Comparison of ENCODE assay signal across 14 cellular contexts in the genomic region with DNA sequence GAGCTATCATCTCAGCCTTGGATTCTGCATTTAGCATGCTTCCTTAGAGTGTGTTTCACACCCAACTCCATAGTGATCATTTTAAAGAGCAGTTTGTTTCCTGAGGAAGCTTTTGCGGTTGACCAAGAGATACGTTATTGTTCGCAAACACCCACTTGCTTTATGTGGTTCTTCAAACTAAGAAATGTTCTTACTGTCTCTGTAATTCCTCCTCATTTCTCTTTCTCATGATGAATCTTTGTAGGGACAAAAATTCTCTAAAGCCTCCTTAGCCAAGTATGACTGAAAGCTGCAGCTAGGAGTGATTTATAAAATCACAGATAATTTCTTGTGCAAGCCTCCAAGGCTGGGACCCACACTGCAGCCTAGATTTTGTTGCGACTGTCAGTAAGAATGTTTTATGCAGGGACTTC. TPM values are rescaled to one million over a fixed set of nuclear protein-coding genes. Genes with fewer than 3 reads are reported as not detected.
A peak's percentile ranks its signal among the peaks of the same experiment; 100 is the strongest.
DNase-seq lines count a peak whose midpoint lies in the region; ATAC-seq lines count a peak whose summit lies in the region.
"Had no signal": no experiment of that assay in that cellular context is flagged by ENCODE, and none has a peak within 500 bp of the region (broad histone marks: within the 10 kb centered on the region; RNA-seq: fewer than 3 reads in every experiment).

No MANE protein-coding gene starts in this region.

- ATAC-seq in GM18511 (IDR thresholded peaks at IDR 0.05; ENCODE audit: unreplicated experiment), result peak; percentile 68
- peak; percentile 84 to 89 for ATAC-seq in activated naive CD4-positive, alpha-beta T cell treated with anti-CD3 and anti-CD28 coated beads, Interleukin-2, amount 50 U/mL, for 72 hours
- no peak for ATAC-seq in GM19467 (IDR thresholded peaks at IDR 0.05; ENCODE audit: unreplicated experiment)
- ATAC-seq: esophagus mucosa had no signal

- H3K36me3 Mint-ChIP-seq in activated naive CD4-positive, alpha-beta T cell treated with anti-CD3 and anti-CD28 coated beads, Interleukin-2, amount 50 U/mL, for 72 hours, result peaks cover 0 to 10% of the 10 kb centered on the region in 2 donors

- H3K4me3 ChIP-seq in BLaER1 treated with 17β-estradiol and CSF1 and Interleukin-3, amounts not matched to agents 10 nM and 100 nM, result peak overlapping the region in 2 of 10 experiments; percentile 13; a peak in 4 of 20 replicates
- peak overlapping the region; percentile 40 for H3K4me3 ChIP-seq in Jurkat, Clone E6-1 (ENCODE audit: low read length)
- H3K4me3 ChIP-seq: thoracic aorta had no signal

- H3K27ac Mint-ChIP-seq in activated naive CD4-positive, alpha-beta T cell treated with anti-CD3 and anti-CD28 coated beads, Interleukin-2, amount 50 U/mL, for 72 hours, result no peak overlapping the region

- H3K27me3 ChIP-seq in BLaER1 treated with 17β-estradiol and CSF1 and Interleukin-3, amounts not matched to agents 10 nM and 100 nM, result peaks cover 0 to 91% (median 0%) of the 10 kb centered on the region in 11 experiments; a peak in 7 of 22 replicates

- no peaks in the 10 kb centered on the region for H3K36me3 ChIP-seq in BLaER1 treated with 17β-estradiol and CSF1 and Interleukin-3, amounts not matched to agents 10 nM and 100 nM
- H3K36me3 ChIP-seq: thoracic aorta had no signal

- H3K27ac ChIP-seq in BLaER1 treated with 17β-estradiol and CSF1 and Interleukin-3, amounts not matched to agents 10 nM and 100 nM, result peak overlapping the region in 2 of 11 experiments; percentile 37 to 42; a peak in 2 of 22 replicates
- H3K27ac ChIP-seq: thoracic aorta had no signal

- peak overlapping the region; percentile 72 to 96 (median 83) for H3K4me2 ChIP-seq in BLaER1 treated with 17β-estradiol and CSF1 and Interleukin-3, amounts not matched to agents 10 nM and 100 nM

- DNase-seq in Jurkat, Clone E6-1 (ENCODE audit: low read depth, low spot score), result peak; percentile 97
- peak in 1 of 2 donors; percentile 33 for DNase-seq in activated naive CD4-positive, alpha-beta T cell treated with anti-CD3 and anti-CD28 coated beads, Interleukin-2, amount 50 U/mL, for 72 hours (ENCODE audit: low spot score in 2 of 2)
- no peak for DNase-seq in activated effector memory CD4-positive, alpha-beta T cell treated with anti-CD3 and anti-CD28 coated beads, Interleukin-2, amount 50 U/mL, for 16 hours
- no peak for DNase-seq in NCI-H2029 (lab: John Stamatoyannopoulos, UW)
- no peak for DNase-seq in putamen (ENCODE audit: low spot score)
- DNase-seq: islet precursor cell; NCI-H1436; stimulated activated CD4-positive, alpha-beta T cell treated with anti-CD3 and anti-CD28 coated beads, Interleukin-1b, Interleukin-23, amount 100 ng/mL, for 48 hours had no signal

- peaks cover 47 to 59% (median 53%) of the 10 kb centered on the region in 10 experiments for H3K4me1 ChIP-seq in BLaER1 treated with 17β-estradiol and CSF1 and Interleukin-3, amounts not matched to agents 10 nM and 100 nM

- H3K9me3 Mint-ChIP-seq in activated naive CD4-positive, alpha-beta T cell treated with anti-CD3 and anti-CD28 coated beads, Interleukin-2, amount 50 U/mL, for 72 hours, result no peaks in the 10 kb centered on the region
- H3K9me3 Mint-ChIP-seq: neural crest cell had no signal

- no peaks in the 10 kb centered on the region for H3K9me3 ChIP-seq in BLaER1 treated with 17β-estradiol and CSF1 and Interleukin-3, amounts not matched to agents 10 nM and 100 nM (replicated peaks in 1 of 11)
- H3K9me3 ChIP-seq: thoracic aorta had no signal

- peak overlapping the region in 2 of 11 experiments; percentile 5 to 23; a peak in 1 of 22 replicates for H3K9ac ChIP-seq in BLaER1 treated with 17β-estradiol and CSF1 and Interleukin-3, amounts not matched to agents 10 nM and 100 nM

- H4K20me1 ChIP-seq in BLaER1 treated with 17β-estradiol and CSF1 and Interleukin-3, amounts not matched to agents 10 nM and 100 nM, result peaks cover 0 to 11% (median 0%) of the 10 kb centered on the region in 11 experiments; a peak in 3 of 22 replicates

RNA-seq across cellular contexts. Expression of a gene that starts 10.0 kb away (rescaled TPM):
- polyA plus RNA-seq in Jurkat, Clone E6-1 (2012; ENCODE audit: insufficient read depth, insufficient read length), result not detected
- 1 to 10 TPM; 3.2 to 5.4 TPM for total RNA-seq in activated naive CD4-positive, alpha-beta T cell treated with anti-CD3 and anti-CD28 coated beads, Interleukin-2, amount 50 U/mL, for 72 hours
- total RNA-seq: neural crest cell had no signal
